In the genomic region with DNA sequence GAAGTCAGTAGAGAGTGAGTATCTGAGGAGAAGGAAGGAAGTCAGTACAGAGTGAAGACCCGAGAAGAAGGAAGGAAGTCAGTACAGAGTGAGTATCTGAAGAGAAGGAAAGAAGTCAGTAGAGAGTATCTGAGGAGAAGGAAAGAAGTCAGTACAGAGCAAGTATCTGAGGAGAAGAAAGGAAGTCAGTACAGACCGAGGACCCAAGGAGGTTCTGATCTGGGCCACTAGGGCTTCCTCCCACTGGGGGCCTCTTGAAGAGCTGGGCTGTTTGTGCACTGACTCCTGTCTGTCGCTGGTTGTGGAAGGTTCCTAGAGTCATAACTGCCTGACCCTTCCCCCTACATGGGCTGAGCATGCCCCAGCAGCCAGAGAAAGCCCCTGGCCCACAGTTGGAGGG, we compare ENCODE assay signal across 17 cellular contexts.
"Had no signal": no experiment of that assay in that cellular context is flagged by ENCODE, and none has a peak within 500 bp of the region (broad histone marks: within the 10 kb centered on the region; RNA-seq: fewer than 3 reads in every experiment).

No MANE protein-coding gene starts in this region.

- H3K4me3 Mint-ChIP-seq: activated CD4-positive, alpha-beta memory T cell treated with anti-CD3 and anti-CD28 coated beads, Interleukin-2, amount 10 ng/mL, durations not matched to agents 7 days and 5 days had no signal

- H3K27ac ChIP-seq: adrenal gland, coronary artery, heart left ventricle, left lung, neutrophil, transverse colon had no signal

- H3K9me3 Mint-ChIP-seq: activated CD4-positive, alpha-beta memory T cell treated with anti-CD3 and anti-CD28 coated beads, Interleukin-2, amount 10 ng/mL, durations not matched to agents 7 days and 5 days had no signal

- H3K9me3 ChIP-seq: adrenal gland, heart left ventricle, neutrophil, transverse colon had no signal

- H3K4me1 ChIP-seq: adrenal gland, left lung, transverse colon had no signal

- H3K4me1 Mint-ChIP-seq: activated CD4-positive, alpha-beta memory T cell treated with anti-CD3 and anti-CD28 coated beads, Interleukin-2, amount 10 ng/mL, durations not matched to agents 7 days and 5 days had no signal

- H3K4me3 ChIP-seq: adrenal gland, coronary artery, heart left ventricle, left lung, transverse colon had no signal

- ATAC-seq: left lung had no signal

- DNase-seq: activated CD4-positive, alpha-beta memory T cell treated with anti-CD3 and anti-CD28 coated beads, Interleukin-2, amount 10 ng/mL, durations not matched to agents 7 days and 5 days; activated CD4-positive, CD25-positive, alpha-beta regulatory T cell treated with anti-CD3 and anti-CD28 coated beads, Interleukin-2, amount 50 U/mL, for 72 hours; activated CD8-positive, alpha-beta memory T cell treated with anti-CD3 and anti-CD28 coated beads, Interleukin-2, amount 50 U/mL, for 48 hours; activated naive CD4-positive, alpha-beta T cell treated with Interleukin-2 at 50 U/mL for 16 hours; adrenal gland; caudate nucleus; effector CD8-positive, alpha-beta T cell; islet precursor cell; left lung; mesendoderm; posterior cingulate gyrus; small intestine; T-helper 2 cell; transverse colon had no signal

- H3K27me3 ChIP-seq: heart left ventricle, neutrophil, transverse colon had no signal

- H3K36me3 ChIP-seq: adrenal gland, heart left ventricle, left lung, neutrophil, transverse colon had no signal
